22 cellular contexts compared by ENCODE assay signal in the genomic region with DNA sequence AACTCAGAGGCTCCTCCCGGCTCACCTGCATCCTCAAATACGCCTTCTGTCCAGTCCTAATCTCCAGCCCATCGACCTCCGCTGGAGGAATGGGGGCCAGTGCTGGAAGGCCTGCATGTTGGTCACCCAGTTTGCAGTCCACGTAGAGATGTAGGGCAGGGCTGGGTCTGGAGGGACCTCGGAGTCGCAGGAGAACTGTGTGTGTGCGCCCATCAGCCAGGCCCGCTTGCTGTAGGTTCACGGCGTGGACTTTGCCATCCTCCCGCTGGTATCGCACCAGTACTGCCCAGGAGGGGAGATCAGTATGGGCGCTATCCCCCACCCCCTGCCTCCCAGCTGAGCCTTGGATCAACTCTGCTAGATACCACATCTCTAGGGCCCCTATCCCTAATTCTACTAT.
"Had no signal": no experiment of that assay in that cellular context is flagged by ENCODE, and none has a peak within 500 bp of the region (broad histone marks: within the 10 kb centered on the region; RNA-seq: fewer than 3 reads in every experiment).

No MANE protein-coding gene starts in this region.

- H3K9me3 ChIP-seq: gastroesophageal sphincter, right atrium auricular region, testis, transverse colon had no signal

- H3K27me3 ChIP-seq: gastroesophageal sphincter, hepatocyte, right atrium auricular region, testis, transverse colon had no signal

- H2AFZ ChIP-seq: hepatocyte, parathyroid adenoma had no signal

- H3K9ac ChIP-seq: parathyroid adenoma had no signal

- H3K27ac ChIP-seq: hepatocyte, parathyroid adenoma, right atrium auricular region, testis, transverse colon had no signal

- ATAC-seq: activated CD8-positive, alpha-beta T cell treated with anti-CD3 and anti-CD28 coated beads for 36 hours; activated T-cell treated with anti-CD3 and anti-CD28 coated beads, Interleukin-2, amount 50 U/mL, for 4 hours; activated T-helper 17 cell treated with anti-CD3 and anti-CD28 coated beads, Interleukin-2, amount 50 U/mL, for 72 hours; effector memory CD8-positive, alpha-beta T cell; gastroesophageal sphincter; left cardiac atrium; left ventricle myocardium superior; stimulated activated naive CD8-positive, alpha-beta T cell treated with anti-CD3 and anti-CD28 coated beads, Interleukin-15, Interleukin-2, amounts not matched to agents 100 U/mL and 50 U/mL, for 24 hours; T-helper 17 cell had no signal

- H3K36me3 ChIP-seq: right atrium auricular region, transverse colon had no signal

- H3K79me2 ChIP-seq: parathyroid adenoma had no signal

- H3K4me2 ChIP-seq: hepatocyte had no signal

- DNase-seq: activated B cell treated with CpG ODN at 0.5 μM for 24 hours; activated CD4-positive, alpha-beta T cell treated with anti-CD3 and anti-CD28 coated beads, Interleukin-2, amount 50 U/mL, for 1 hour; activated CD8-positive, alpha-beta T cell treated with anti-CD3 and anti-CD28 coated beads for 36 hours; activated gamma-delta T cell treated with Interleukin-2 at 50 U/mL for 16 hours; activated naive CD4-positive, alpha-beta T cell treated with anti-CD3 and anti-CD28 coated beads, Interleukin-2, amount 50 U/mL, for 16 hours; activated T-cell treated with anti-CD3 and anti-CD28 coated beads, Interleukin-2, amount 50 U/mL, for 4 hours; effector memory CD8-positive, alpha-beta T cell; islet precursor cell; left cardiac atrium; left ventricle myocardium superior; occipital lobe; stimulated activated CD4-positive, alpha-beta T cell treated with anti-CD3 and anti-CD28 coated beads, Interleukin-2, amount 100 ng/mL, for 48 hours; stimulated activated naive CD8-positive, alpha-beta T cell treated with anti-CD3 and anti-CD28 coated beads, Interleukin-15, Interleukin-2, amounts not matched to agents 100 U/mL and 50 U/mL, for 24 hours; T-helper 17 cell; T1000; testis; transverse colon had no signal

- H3K4me3 ChIP-seq: gastroesophageal sphincter, hepatocyte, right atrium auricular region, testis, transverse colon had no signal
